13 cellular contexts compared by ENCODE assay signal in the genomic region with DNA sequence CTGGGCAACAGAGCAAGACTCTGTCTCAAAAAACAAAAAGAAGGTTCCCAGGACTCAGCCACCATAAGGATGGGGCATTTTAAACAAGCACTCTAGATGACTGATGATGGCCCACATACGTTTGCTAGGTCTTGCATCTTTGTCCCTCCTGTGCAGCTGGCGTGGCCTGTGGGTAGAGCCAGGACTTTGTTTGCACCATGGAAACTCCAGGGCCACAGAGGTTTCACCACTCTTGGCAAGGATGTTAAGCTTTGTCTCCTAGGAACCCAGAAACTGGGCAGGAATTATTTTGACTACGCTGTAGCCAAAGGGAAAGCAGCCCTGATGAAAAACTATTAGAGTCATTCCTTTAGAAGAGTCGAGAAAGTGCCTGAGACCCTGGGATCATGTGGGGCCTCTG. TPM values are rescaled to one million over a fixed set of nuclear protein-coding genes. Genes with fewer than 3 reads are reported as not detected.
DNase-seq lines count a peak whose midpoint lies in the region; ATAC-seq, FAIRE-seq and TF ChIP-seq lines count a peak whose summit lies in the region.
"Had no signal": no experiment of that assay in that cellular context is flagged by ENCODE, and none has a peak within 500 bp of the region (broad histone marks: within the 10 kb centered on the region; RNA-seq: fewer than 3 reads in every experiment).

No MANE protein-coding gene starts in this region.

- no peaks in the 10 kb centered on the region for H3K9me3 Mint-ChIP-seq in brain

- H3K36me3 Mint-ChIP-seq in brain, result no peaks in the 10 kb centered on the region

- peaks cover 74% of the 10 kb centered on the region for H3K4me1 Mint-ChIP-seq in brain

- no peaks in the 10 kb centered on the region for H3K27me3 Mint-ChIP-seq in brain

- FAIRE-seq in HTR-8/SVneo (lab: Jason Lieb, UNC), result no peak
- FAIRE-seq: keratinocyte had no signal

- DNase-seq in Daoy (ENCODE audit: low read depth), result peak; percentile 58
- peak in 30 of 51 donors; percentile 8 to 72 (median 44) for DNase-seq in hypothalamus (lab: John Stamatoyannopoulos, UW)
- DNase-seq in putamen (ENCODE audit: low spot score), result peak; percentile 51
- DNase-seq in activated CD4-positive, alpha-beta T cell treated with anti-CD3 and anti-CD28 coated beads, Interleukin-2, amount 50 U/mL, for 48 hours, result no peak
- no peak for DNase-seq in iPS-NIHi7 (ENCODE audit: extremely low spot score)
- no peak for DNase-seq in HTR-8/SVneo (ENCODE audit: insufficient read length, low spot score)
- DNase-seq: activated gamma-delta T cell treated with Interleukin-2 at 50 U/mL for 16 hours, NCI-H345, Peyer's patch, T-helper 9 cell had no signal

- no peak for ATAC-seq in GM18861 (IDR thresholded peaks at IDR 0.05; ENCODE audit: unreplicated experiment)

- H3K27ac Mint-ChIP-seq in brain, result peak overlapping the region; percentile 52 to 95 (median 93)

- no peak for TF ChIP-seq CTCF in brain (conservative IDR thresholded peaks at IDR 0.05)

- no peak overlapping the region for H3K4me3 Mint-ChIP-seq in brain

RNA-seq across cellular contexts. Expression of a gene that starts 54.1 kb away (rescaled TPM):
- 2,237 and 2,574 TPM in 2 replicates for total RNA-seq in Daoy (2014; rRNA removed; shearing (Covaris generic))
- 1,051 TPM for polyA plus RNA-seq in brain (ENCODE audit: insufficient read depth, low read depth, low replicate concordance)

Comparison
In these comparisons a context has a peak if more than half of its experiments do, and no peak if none do; other contexts are left out.
1. DNase-seq: peak in Daoy (single experiment), hypothalamus (30 of 51) and putamen (single experiment); none in activated CD4-positive, alpha-beta T cell treated with anti-CD3 and anti-CD28 coated beads, Interleukin-2, amount 50 U/mL, for 48 hours (0 of 2), iPS-NIHi7 (single experiment) and HTR-8/SVneo (single experiment).